ENCODE assay signal across 8 cellular contexts in genomic region chr11:66317766-66318575, GRCh38. TPM values are rescaled to one million over a fixed set of nuclear protein-coding genes. Genes with fewer than 3 reads are reported as not detected.
DNase-seq lines count a peak whose midpoint lies in the region; ATAC-seq and TF ChIP-seq lines count a peak whose summit lies in the region.

No MANE protein-coding gene starts in this region.

- peak overlapping the region; percentile 85 to 99 for H4K8ac ChIP-seq in IMR-90 (ENCODE audit: low read depth in 2 of 2, low read length in 2 of 2)

- H3K27me3 ChIP-seq in IMR-90 (ENCODE audit: control insufficient read depth, insufficient read depth, low read length) (no peaks in the 10 kb centered on the region), psoas muscle (ENCODE audit: insufficient read depth in 3 of 3, low read length in 2 of 3) (peaks cover 0 to 26% (median 6%) of the 10 kb centered on the region in 3 donors)

- H3K23ac ChIP-seq in IMR-90 (ENCODE audit: low read depth, low read length), result peak overlapping the region; percentile 100

- POLR2A ChIA-PET in IMR-90 (lab: Charles Lee; ENCODE audit: unreplicated experiment), result interaction anchor here (0.6 to 1.2 kb wide), 4 partner anchors 9 to 50 kb away, joined by 3 to 7 read pairs (median 4); partner anchors contain the start of genes RIN1 and YIF1A

- peak; percentile 78 for DNase-seq in AG09319 (ENCODE audit: extremely low read depth, low read depth)
- peak; percentile 94 for DNase-seq in IMR-90
- DNase-seq in activated CD8-positive, alpha-beta memory T cell treated with anti-CD3 and anti-CD28 coated beads, Interleukin-2, amount 50 U/mL, for 48 hours, result peak; percentile 79
- DNase-seq in fibroblast of the conjunctiva (ENCODE audit: low read depth), result peak; percentile 90
- DNase-seq in psoas muscle, result peak; percentile 70 to 78
- no peak for DNase-seq in DMS79 (lab: John Stamatoyannopoulos, UW)
- no peak for DNase-seq in NCI-H1436 treated with DMSO at 0.1 percent for 48 hours (lab: John Stamatoyannopoulos, UW)

- dilution Hi-C loops in IMR-90 (cut with HindIII; ENCODE audit: low sequenced_read_pairs, unreplicated experiment), result no loop called here

- BruUV-seq in IMR-90 (replicated peaks; lab: Mats Ljungman, UMichigan), result no TSS peak

- no peak; the same call in 1 of the 2 replicates for TF ChIP-seq RAD21 in IMR-90 (IDR thresholded peaks at IDR 0.05; ENCODE audit: low read length)

- CTCF ChIA-PET in IMR-90 (lab: Yijun Ruan, JAX), result interaction anchor here (1.2 kb wide), 1 partner anchor 71 kb away, joined by 3 read pairs; no protein-coding TSS in a partner anchor

- peak overlapping the region; percentile 26 for H2AK9ac ChIP-seq in IMR-90 (replicated peaks; ENCODE audit: low read depth, low read length, poor library complexity)

- peak overlapping the region; percentile 100 for H3K4ac ChIP-seq in IMR-90 (ENCODE audit: low read depth, low read length)

- peak overlapping the region; percentile 97 for H4K5ac ChIP-seq in IMR-90 (ENCODE audit: low read depth, low read length)

- ATAC-seq in IMR-90 (ENCODE audit: low read depth), result peak; percentile 1
- peak in 3 of 4 donors; percentile 8 to 41 (median 19) for ATAC-seq in psoas muscle
- ATAC-seq in HG03432 (IDR thresholded peaks at IDR 0.05; ENCODE audit: unreplicated experiment), result no peak

- H3K56ac ChIP-seq in IMR-90 (ENCODE audit: extremely low read depth, insufficient read depth, low read length), result peak overlapping the region; percentile 98

- H3K4me1 ChIP-seq in IMR-90 (ENCODE audit: control insufficient read depth, insufficient read depth, low read length) (peaks cover 32% of the 10 kb centered on the region), psoas muscle (no peaks in the 10 kb centered on the region)

- H2BK15ac ChIP-seq in IMR-90 (ENCODE audit: low read depth, low read length), result peak overlapping the region; percentile 94; the same call in 2 of the 3 replicates

- in situ Hi-C loops in IMR-90 (cut with MboI; ENCODE audit: low sequenced_read_pairs), result no loop called here

- TF ChIP-seq POLR2A in IMR-90 (IDR thresholded peaks at IDR 0.05; ENCODE audit: low read depth, low read length), result no peak

- H2BK5ac ChIP-seq in IMR-90 (ENCODE audit: low read depth, low read length, poor library complexity, severe bottlenecking), result peak overlapping the region; percentile 100

- peak overlapping the region; percentile 100 for H2BK20ac ChIP-seq in IMR-90 (ENCODE audit: low read depth, low read length)

- peak overlapping the region; percentile 100 for H2BK120ac ChIP-seq in IMR-90 (ENCODE audit: low read depth, low read length)

- peak overlapping the region; percentile 100 for H3K27ac ChIP-seq in IMR-90 (ENCODE audit: insufficient read depth, low read length)
- H3K27ac ChIP-seq in psoas muscle, result peak overlapping the region; percentile 60

- peak overlapping the region; percentile 100 for H3K14ac ChIP-seq in IMR-90 (replicated peaks; ENCODE audit: low read depth, low read length)

- peaks cover 11% of the 10 kb centered on the region for H3K9me1 ChIP-seq in IMR-90 (ENCODE audit: insufficient read depth, low read length)

- H3K36me3 ChIP-seq in IMR-90 (ENCODE audit: control insufficient read depth, insufficient read depth, low read length) (no peaks in the 10 kb centered on the region), psoas muscle (ENCODE audit: insufficient read depth in 1 of 2, low read depth in 1 of 2) (no peaks in the 10 kb centered on the region)

- 0% methylated on average over 3 of the region's 15 CpGs; no CpG with 5 or more reads in 1 of the 2 experiments for WGBS in IMR-90 (ENCODE audit: extremely low coverage in 2 of 2, insufficient read length in 1 of 2), 2 experiments
- WGBS in psoas muscle, 3 donors, result 45 to 54% (median 46%) methylated on average over 15 of the region's 15 CpGs

- H3K4me3 ChIP-seq in IMR-90 (ENCODE audit: insufficient read depth, low read depth, low read length), result no peak overlapping the region
- H3K4me3 ChIP-seq in psoas muscle, result peak overlapping the region; percentile 69

- H2AFZ ChIP-seq in IMR-90 (replicated peaks; ENCODE audit: low read length, poor library complexity), result peak overlapping the region; percentile 89

- H4K20me1 ChIP-seq in IMR-90 (ENCODE audit: insufficient read depth, low read length), result peaks cover 36% of the 10 kb centered on the region

- H3K79me1 ChIP-seq in IMR-90 (ENCODE audit: low read depth in 1 of 2, low read length in 2 of 2), result peaks cover 0 to 42% of the 10 kb centered on the region in 2 experiments; a peak in 2 of 4 replicates

- H3K18ac ChIP-seq in IMR-90 (ENCODE audit: low read depth, low read length), result peak overlapping the region; percentile 97

- intact Hi-C loops in IMR-90 (cut with micrococcal nuclease), result no loop called here
- intact Hi-C loops in psoas muscle (cut with DNase I), result no loop called here

- H3K9ac ChIP-seq in IMR-90 (ENCODE audit: low read depth, low read length), result peak overlapping the region; percentile 95

- H3K9me3 ChIP-seq in IMR-90 (ENCODE audit: control insufficient read depth, insufficient read depth, low read length), result no peaks in the 10 kb centered on the region
- no peaks in the 10 kb centered on the region for H3K9me3 ChIP-seq in psoas muscle

- peak overlapping the region; percentile 99 for H4K91ac ChIP-seq in IMR-90 (ENCODE audit: insufficient read depth, low read depth, low read length)

- TF ChIP-seq CTCF in AG09319 (IDR thresholded peaks at IDR 0.05; ENCODE audit: low read depth, low read length), result no peak
- TF ChIP-seq CTCF in IMR-90 (conservative IDR thresholded peaks at IDR 0.05; ENCODE audit: low read depth, low read length), result no peak
- no peak for TF ChIP-seq CTCF in psoas muscle (IDR thresholded peaks at IDR 0.05)

- peak overlapping the region; percentile 100 for H2AK5ac ChIP-seq in IMR-90 (ENCODE audit: low read depth, low read length)

- peak overlapping the region; percentile 77 for H3K4me2 ChIP-seq in IMR-90 (ENCODE audit: low read depth, low read length)

TF ChIP-seq in IMR-90, 13 proteins besides CTCF, POLR2A, EP300 and RAD21 (continues in another document):
- TF ChIP-seq MXI1 (IDR thresholded peaks at IDR 0.05; ENCODE audit: borderline replicate concordance, low read depth, low read length) (no peak), NFE2L2 (IDR thresholded peaks at IDR 0.05; ENCODE audit: low read depth, low read length) (peak; percentile 67; the same call in 1 of the 2 replicates), RCOR1 (IDR thresholded peaks at IDR 0.05; ENCODE audit: insufficient replicate concordance, low read length) (no peak), CEBPB (IDR thresholded peaks at IDR 0.05; ENCODE audit: low read depth, low read length) (peak; percentile 100), FOS (IDR thresholded peaks at IDR 0.05; ENCODE audit: low read depth, low read length) (peak; percentile 20; the same call in 1 of the 2 replicates), MAZ (IDR thresholded peaks at IDR 0.05; ENCODE audit: borderline replicate concordance, low read depth, low read length) (peak; percentile 63; the same call in 1 of the 2 replicates), RFX5 (IDR thresholded peaks at IDR 0.05; ENCODE audit: low read depth, low read length) (no peak), BHLHE40 (IDR thresholded peaks at IDR 0.05; ENCODE audit: low read depth, low read length) (no peak), SMC3 (IDR thresholded peaks at IDR 0.05; ENCODE audit: low read depth, low read length) (no peak)
- TF ChIP-seq, protein P1, sequence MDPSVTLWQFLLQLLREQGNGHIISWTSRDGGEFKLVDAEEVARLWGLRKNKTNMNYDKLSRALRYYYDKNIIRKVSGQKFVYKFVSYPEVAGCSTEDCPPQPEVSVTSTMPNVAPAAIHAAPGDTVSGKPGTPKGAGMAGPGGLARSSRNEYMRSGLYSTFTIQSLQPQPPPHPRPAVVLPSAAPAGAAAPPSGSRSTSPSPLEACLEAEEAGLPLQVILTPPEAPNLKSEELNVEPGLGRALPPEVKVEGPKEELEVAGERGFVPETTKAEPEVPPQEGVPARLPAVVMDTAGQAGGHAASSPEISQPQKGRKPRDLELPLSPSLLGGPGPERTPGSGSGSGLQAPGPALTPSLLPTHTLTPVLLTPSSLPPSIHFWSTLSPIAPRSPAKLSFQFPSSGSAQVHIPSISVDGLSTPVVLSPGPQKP (IDR thresholded peaks at IDR 0.05; ENCODE audit: borderline replicate concordance, low read depth, low read length), result no peak

RNA-seq across cellular contexts. Expression of gene CD248, which starts 1.1 kb away (rescaled TPM):
- 19.5 and 25.6 TPM in 2 replicates for total RNA-seq in IMR-90 (2012; rRNA removed)
- 209 and 223 TPM in 2 replicates for polyA plus RNA-seq in IMR-90 (2012; rRNA removed)
- polyA plus RNA-seq in IMR-90 (2012; cell fraction: cytosol; rRNA removed), result 280 and 375 TPM in 2 replicates
- 114 and 198 TPM in 2 replicates for polyA plus RNA-seq in IMR-90 (2012; cell fraction: nucleus; rRNA removed; ENCODE audit: low replicate concordance)
- total RNA-seq in psoas muscle, result 10 to 100 TPM in 1 of 4 donors, 1 to 10 TPM in 3; 7.3 to 10.7 (median 9.1) TPM
- 1 to 10 TPM; 2.9 to 8.9 (median 5.5) TPM for polyA plus RNA-seq in psoas muscle

RNA-seq across cellular contexts. Expression of gene RIN1, which starts 18.3 kb away (rescaled TPM):
- total RNA-seq in IMR-90 (2012; rRNA removed) (9.9 and 10.6 TPM in 2 replicates), psoas muscle (1 to 10 TPM; 3.9 to 6.9 (median 6.1) TPM)
- polyA plus RNA-seq in IMR-90 (2012; rRNA removed) (20.8 and 27.1 TPM in 2 replicates), psoas muscle (10 to 100 TPM in 1 of 3 donors, 1 to 10 TPM in 2; 1.2 to 38.0 (median 2.0) TPM)
- 19.8 and 26.9 TPM in 2 replicates for polyA plus RNA-seq in IMR-90 (2012; cell fraction: cytosol; rRNA removed)
- 58.8 and 120 TPM in 2 replicates for polyA plus RNA-seq in IMR-90 (2012; cell fraction: nucleus; rRNA removed; ENCODE audit: low replicate concordance)

RNA-seq across cellular contexts. Expression of gene TMEM151A, which starts 26.3 kb away (rescaled TPM):
- total RNA-seq in IMR-90 (2012; rRNA removed), result not detected in 2 replicates
- 0.03 and 0.07 TPM in 2 replicates for polyA plus RNA-seq in IMR-90 (2012; rRNA removed)
- polyA plus RNA-seq in IMR-90 (2012; cell fraction: cytosol; rRNA removed), result 0.04 and 0.18 TPM in 2 replicates
- polyA plus RNA-seq in IMR-90 (2012; cell fraction: nucleus; rRNA removed; ENCODE audit: low replicate concordance), result 0.11 and 0.21 TPM in 2 replicates
- total RNA-seq in psoas muscle, result not detected
- polyA plus RNA-seq in psoas muscle, result under 1 TPM in 2 of 3 donors, not detected in 1; 0.04 to 0.05 TPM

RNA-seq across cellular contexts. Expression of gene BRMS1, which starts 26.9 kb away (rescaled TPM):
- 57.9 and 67.2 TPM in 2 replicates for total RNA-seq in IMR-90 (2012; rRNA removed)
- polyA plus RNA-seq in IMR-90 (2012; rRNA removed), result 48.3 and 51.9 TPM in 2 replicates
- 38.2 and 49.5 TPM in 2 replicates for polyA plus RNA-seq in IMR-90 (2012; cell fraction: cytosol; rRNA removed)
- 43.6 and 65.0 TPM in 2 replicates for polyA plus RNA-seq in IMR-90 (2012; cell fraction: nucleus; rRNA removed; ENCODE audit: low replicate concordance)
- total RNA-seq in psoas muscle, result 10 to 100 TPM; 12.6 to 33.8 (median 19.9) TPM
- 100 to 1,000 TPM in 1 of 3 donors, 10 to 100 TPM in 2; 55.9 to 152 (median 91.3) TPM for polyA plus RNA-seq in psoas muscle

RNA-seq across cellular contexts. Expression of gene YIF1A, which starts 29.0 kb away (rescaled TPM):
- total RNA-seq in IMR-90 (2012; rRNA removed), result 128 and 134 TPM in 2 replicates
- polyA plus RNA-seq in IMR-90 (2012; rRNA removed), result 207 and 219 TPM in 2 replicates
- polyA plus RNA-seq in IMR-90 (2012; cell fraction: cytosol; rRNA removed), result 235 and 292 TPM in 2 replicates
- polyA plus RNA-seq in IMR-90 (2012; cell fraction: nucleus; rRNA removed; ENCODE audit: low replicate concordance), result 160 and 316 TPM in 2 replicates
- 10 to 100 TPM; 70.1 to 90.4 (median 78.6) TPM for total RNA-seq in psoas muscle
- 100 to 1,000 TPM in 1 of 3 donors, 10 to 100 TPM in 2; 87.4 to 161 (median 96.1) TPM for polyA plus RNA-seq in psoas muscle

Comparison
In these comparisons a context has a peak if more than half of its experiments do, and no peak if none do; other contexts are left out.
1. DNase-seq: peak in AG09319 (single experiment), IMR-90 (single experiment), activated CD8-positive, alpha-beta memory T cell treated with anti-CD3 and anti-CD28 coated beads, Interleukin-2, amount 50 U/mL, for 48 hours (single experiment), fibroblast of the conjunctiva (single experiment) and psoas muscle (2 of 2); none in DMS79 (single experiment) and NCI-H1436 treated with DMSO at 0.1 percent for 48 hours (single experiment).